In the genomic region with DNA sequence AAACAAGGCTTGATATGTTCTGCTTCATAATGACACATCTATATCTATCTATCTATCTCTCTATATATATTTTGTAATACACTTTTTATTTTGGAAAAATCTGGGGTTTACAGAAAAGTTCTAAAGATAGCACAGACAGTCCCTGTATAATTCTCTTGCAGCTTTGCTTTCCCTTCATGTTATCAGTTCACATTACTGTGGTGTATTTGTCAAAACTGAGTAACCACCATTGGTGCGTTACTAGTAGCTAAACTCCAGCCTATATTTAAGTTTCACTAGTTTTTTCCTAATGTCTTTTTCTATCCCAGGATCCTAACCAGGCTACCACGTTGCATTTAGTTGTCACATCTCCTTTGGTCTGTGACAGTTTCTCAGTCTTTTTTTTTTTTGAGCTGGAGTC, we compare ENCODE assay signal across 24 cellular contexts.
DNase-seq lines count a peak whose midpoint lies in the region; ATAC-seq, FAIRE-seq and TF ChIP-seq lines count a peak whose summit lies in the region.
"Had no signal": no experiment of that assay in that cellular context is flagged by ENCODE, and none has a peak within 500 bp of the region (broad histone marks: within the 10 kb centered on the region; RNA-seq: fewer than 3 reads in every experiment).

No MANE protein-coding gene starts in this region.

- no peak for ATAC-seq in IMR-90 (ENCODE audit: low read depth)
- ATAC-seq in activated CD8-positive, alpha-beta T cell treated with anti-CD3 and anti-CD28 coated beads for 36 hours: no peak
- ATAC-seq in GM21447 (IDR thresholded peaks at IDR 0.05; ENCODE audit: unreplicated experiment): no peak
- ATAC-seq in gastrocnemius medialis: no peak
- ATAC-seq: CD8-positive, alpha-beta T cell; GM12878; GM23338; HCT116 had no signal

- CTCF ChIA-PET in IMR-90 (lab: Yijun Ruan, JAX): no interaction called here
- CTCF ChIA-PET in activated CD8-positive, alpha-beta T cell treated with anti-CD3 and anti-CD28 coated beads for 36 hours (lab: Charles Lee): interaction anchor here (1.0 kb wide), 1 partner anchor 180 kb away, joined by 3 read pairs; no protein-coding TSS in a partner anchor

- H3K36me3 ChIP-seq in IMR-90 (ENCODE audit: control insufficient read depth, insufficient read depth, low read length): no peaks in the 10 kb centered on the region
- no peaks in the 10 kb centered on the region for H3K36me3 ChIP-seq in astrocyte (ENCODE audit: insufficient read depth, low read length)
- no peaks in the 10 kb centered on the region for H3K36me3 ChIP-seq in gastrocnemius medialis
- H3K36me3 ChIP-seq: BLaER1 had no signal

- no peak overlapping the region for H4K8ac ChIP-seq in IMR-90 (ENCODE audit: low read depth in 2 of 2, low read length in 2 of 2)

- H3K27me3 ChIP-seq in IMR-90 (ENCODE audit: control insufficient read depth, insufficient read depth, low read length): no peaks in the 10 kb centered on the region
- H3K27me3 ChIP-seq in astrocyte (ENCODE audit: insufficient read depth, low read length): no peaks in the 10 kb centered on the region
- no peaks in the 10 kb centered on the region for H3K27me3 ChIP-seq in gastrocnemius medialis
- H3K27me3 ChIP-seq: BLaER1 had no signal

- H4K91ac ChIP-seq in IMR-90 (ENCODE audit: insufficient read depth, low read depth, low read length): no peak overlapping the region

- H3K4me3 Mint-ChIP-seq in astrocyte (ENCODE audit: unreplicated experiment) (no peak overlapping the region), nephron progenitor cell (no peak overlapping the region)
- no peak overlapping the region for H3K4me3 Mint-ChIP-seq in activated CD8-positive, alpha-beta T cell treated with anti-CD3 and anti-CD28 coated beads for 36 hours
- H3K4me3 Mint-ChIP-seq: B cell; CD4-positive, CD25-positive, alpha-beta regulatory T cell; CD8-positive, alpha-beta T cell; GM23338; H9 had no signal

- H4K5ac ChIP-seq in IMR-90 (ENCODE audit: low read depth, low read length): no peak overlapping the region

- in situ Hi-C loops in IMR-90 (cut with MboI; ENCODE audit: low sequenced_read_pairs) (no loop called here), gastrocnemius medialis (cut with MboI; ENCODE audit: low sequenced_read_pairs in 4 of 4) (no loop called here)

- H2BK20ac ChIP-seq in IMR-90 (ENCODE audit: low read depth, low read length): no peak overlapping the region

- no peak overlapping the region for H3K56ac ChIP-seq in IMR-90 (ENCODE audit: extremely low read depth, insufficient read depth, low read length)

- H2BK5ac ChIP-seq in IMR-90 (ENCODE audit: low read depth, low read length, poor library complexity, severe bottlenecking): no peak overlapping the region

- no peak for TF ChIP-seq CTCF in IMR-90 (conservative IDR thresholded peaks at IDR 0.05; ENCODE audit: low read depth, low read length)
- no peak for TF ChIP-seq CTCF in astrocyte (IDR thresholded peaks at IDR 0.05; ENCODE audit: insufficient read depth, low read depth, low read length)
- TF ChIP-seq CTCF in fibroblast of villous mesenchyme (IDR thresholded peaks at IDR 0.05; ENCODE audit: insufficient read depth, low read depth, low read length): no peak
- TF ChIP-seq CTCF in nephron progenitor cell (IDR thresholded peaks at IDR 0.05): no peak
- TF ChIP-seq CTCF in activated CD8-positive, alpha-beta T cell treated with anti-CD3 and anti-CD28 coated beads for 36 hours (IDR thresholded peaks at IDR 0.05): no peak
- no peak for TF ChIP-seq CTCF in gastrocnemius medialis (IDR thresholded peaks at IDR 0.05 in 4 of 5, conservative IDR thresholded peaks at IDR 0.05 in 1 of 5)

- H3K4ac ChIP-seq in IMR-90 (ENCODE audit: low read depth, low read length): no peak overlapping the region

- H3K36me3 Mint-ChIP-seq in astrocyte (ENCODE audit: low read depth, unreplicated experiment): no peaks in the 10 kb centered on the region
- H3K36me3 Mint-ChIP-seq in nephron progenitor cell (ENCODE audit: low read depth): peaks cover 6% of the 10 kb centered on the region
- peaks cover 1% of the 10 kb centered on the region for H3K36me3 Mint-ChIP-seq in activated CD8-positive, alpha-beta T cell treated with anti-CD3 and anti-CD28 coated beads for 36 hours (ENCODE audit: low read depth)
- H3K36me3 Mint-ChIP-seq: CD4-positive, CD25-positive, alpha-beta regulatory T cell; CD8-positive, alpha-beta T cell had no signal

- peaks cover 8% of the 10 kb centered on the region for H3K4me1 ChIP-seq in IMR-90 (ENCODE audit: control insufficient read depth, insufficient read depth, low read length)
- peaks cover 16% of the 10 kb centered on the region for H3K4me1 ChIP-seq in astrocyte (ENCODE audit: insufficient read depth, low read length)
- H3K4me1 ChIP-seq in gastrocnemius medialis: no peaks in the 10 kb centered on the region
- H3K4me1 ChIP-seq: BLaER1 had no signal

- H2AFZ ChIP-seq in IMR-90 (replicated peaks; ENCODE audit: low read length, poor library complexity) (no peak overlapping the region), astrocyte (ENCODE audit: low read depth, low read length) (no peak overlapping the region)
- H2AFZ ChIP-seq: GM23338 had no signal

- H3K4me2 ChIP-seq in IMR-90 (ENCODE audit: low read depth, low read length) (no peak overlapping the region), astrocyte (ENCODE audit: low read length) (no peak overlapping the region)
- H3K4me2 ChIP-seq: BLaER1, GM23338 had no signal

- no peak overlapping the region for H2AK9ac ChIP-seq in IMR-90 (replicated peaks; ENCODE audit: low read depth, low read length, poor library complexity)

- peak; percentile 40 for DNase-seq in IMR-90
- peak; percentile 48 for DNase-seq in astrocyte (ENCODE audit: low read depth)
- DNase-seq in fibroblast of villous mesenchyme (ENCODE audit: low read depth): peak; percentile 84
- no peak for DNase-seq in nephron progenitor cell
- DNase-seq in activated CD8-positive, alpha-beta T cell treated with anti-CD3 and anti-CD28 coated beads for 36 hours: no peak
- no peak for DNase-seq in T-helper 2 cell
- DNase-seq in gastrocnemius medialis: no peak
- DNase-seq: Caco-2; CD4-positive, CD25-positive, alpha-beta regulatory T cell; CD8-positive, alpha-beta T cell; DMS153; DND-41; GDM1; H9 had no signal

- H3K4me1 Mint-ChIP-seq in astrocyte (ENCODE audit: low read depth, unreplicated experiment): peaks cover 28% of the 10 kb centered on the region
- H3K4me1 Mint-ChIP-seq in nephron progenitor cell: peaks cover 8% of the 10 kb centered on the region
- no peaks in the 10 kb centered on the region for H3K4me1 Mint-ChIP-seq in activated CD8-positive, alpha-beta T cell treated with anti-CD3 and anti-CD28 coated beads for 36 hours (ENCODE audit: low read depth)
- H3K4me1 Mint-ChIP-seq: CD4-positive, CD25-positive, alpha-beta regulatory T cell had no signal

- no peak for FAIRE-seq in astrocyte (lab: Jason Lieb, UNC)
- FAIRE-seq: A204.1, GM12878, GM19239 had no signal

- TF ChIP-seq POLR2A in IMR-90 (IDR thresholded peaks at IDR 0.05; ENCODE audit: low read depth, low read length) (no peak), gastrocnemius medialis (IDR thresholded peaks at IDR 0.05) (no peak)

- BruUV-seq in IMR-90 (replicated peaks; lab: Mats Ljungman, UMichigan): no TSS peak

- H3K27me3 Mint-ChIP-seq in astrocyte (ENCODE audit: low read depth, unreplicated experiment) (no peaks in the 10 kb centered on the region), nephron progenitor cell (ENCODE audit: low read depth, poor library complexity) (peaks cover 4% of the 10 kb centered on the region)
- no peaks in the 10 kb centered on the region for H3K27me3 Mint-ChIP-seq in activated CD8-positive, alpha-beta T cell treated with anti-CD3 and anti-CD28 coated beads for 36 hours
- H3K27me3 Mint-ChIP-seq: B cell; CD4-positive, CD25-positive, alpha-beta regulatory T cell had no signal

- H3K79me1 ChIP-seq in IMR-90 (ENCODE audit: low read depth in 1 of 2, low read length in 2 of 2): no peaks in the 10 kb centered on the region

- no CpG with 5 or more reads among the region's 2 CpGs for WGBS in IMR-90 (ENCODE audit: extremely low coverage in 2 of 2, insufficient read length in 1 of 2), 2 experiments

- H2BK120ac ChIP-seq in IMR-90 (ENCODE audit: low read depth, low read length): no peak overlapping the region

- H3K27ac ChIP-seq in IMR-90 (ENCODE audit: insufficient read depth, low read length): no peak overlapping the region
- no peak overlapping the region for H3K27ac ChIP-seq in astrocyte (ENCODE audit: low read depth, low read length)
- no peak overlapping the region for H3K27ac ChIP-seq in gastrocnemius medialis
- H3K27ac ChIP-seq: 22Rv1, BLaER1, C4-2B had no signal

- no peak overlapping the region for H2BK15ac ChIP-seq in IMR-90 (ENCODE audit: low read depth, low read length)

- H2AK5ac ChIP-seq in IMR-90 (ENCODE audit: low read depth, low read length): no peak overlapping the region

- H3K23ac ChIP-seq in IMR-90 (ENCODE audit: low read depth, low read length): no peak overlapping the region

- H3K9me3 ChIP-seq in IMR-90 (ENCODE audit: control insufficient read depth, insufficient read depth, low read length): peaks cover 2% of the 10 kb centered on the region; the same call in 1 of the 2 replicates
- no peaks in the 10 kb centered on the region for H3K9me3 ChIP-seq in astrocyte (ENCODE audit: insufficient read depth, low read depth, low read length)
- no peaks in the 10 kb centered on the region for H3K9me3 ChIP-seq in gastrocnemius medialis
- H3K9me3 ChIP-seq: BLaER1 had no signal

- no peak for TF ChIP-seq RAD21 in IMR-90 (IDR thresholded peaks at IDR 0.05; ENCODE audit: low read length)

- H3K9me1 ChIP-seq in IMR-90 (ENCODE audit: insufficient read depth, low read length): peaks cover 12% of the 10 kb centered on the region

- H3K18ac ChIP-seq in IMR-90 (ENCODE audit: low read depth, low read length): no peak overlapping the region

- intact Hi-C loops in IMR-90 (cut with micrococcal nuclease) (no loop called here), gastrocnemius medialis (cut with DNase I; ENCODE audit: low total_unique reads) (no loop called here)
- intact Hi-C loops in activated CD8-positive, alpha-beta T cell treated with anti-CD3 and anti-CD28 coated beads for 36 hours (cut with micrococcal nuclease): no loop called here

- POLR2A ChIA-PET in IMR-90 (lab: Charles Lee; ENCODE audit: unreplicated experiment): no interaction called here
- POLR2A ChIA-PET in activated CD8-positive, alpha-beta T cell treated with anti-CD3 and anti-CD28 coated beads for 36 hours (lab: Charles Lee): no interaction called here

- H3K79me2 ChIP-seq in astrocyte (ENCODE audit: insufficient read depth, low read length): no peaks in the 10 kb centered on the region

- H3K9ac ChIP-seq in IMR-90 (ENCODE audit: low read depth, low read length) (no peak overlapping the region), astrocyte (ENCODE audit: low read length) (no peak overlapping the region)
- H3K9ac ChIP-seq: BLaER1 had no signal

- no peak overlapping the region for H3K4me3 ChIP-seq in IMR-90 (ENCODE audit: insufficient read depth, low read depth, low read length)
- H3K4me3 ChIP-seq in astrocyte (ENCODE audit: insufficient read depth, low read depth, low read length): no peak overlapping the region
- H3K4me3 ChIP-seq in fibroblast of villous mesenchyme (ENCODE audit: low read depth, low read length): no peak overlapping the region
- H3K4me3 ChIP-seq in gastrocnemius medialis: no peak overlapping the region
- H3K4me3 ChIP-seq: BLaER1, GM12878, GM23338 had no signal

- H3K27ac Mint-ChIP-seq in astrocyte (ENCODE audit: unreplicated experiment) (no peak overlapping the region), nephron progenitor cell (peak overlapping the region; percentile 64)
- no peak overlapping the region for H3K27ac Mint-ChIP-seq in activated CD8-positive, alpha-beta T cell treated with anti-CD3 and anti-CD28 coated beads for 36 hours
- H3K27ac Mint-ChIP-seq: B cell; CD4-positive, CD25-positive, alpha-beta regulatory T cell; CD8-positive, alpha-beta T cell; GM23338; H9 had no signal

- H3K9me3 Mint-ChIP-seq in astrocyte (ENCODE audit: unreplicated experiment) (peaks cover 8% of the 10 kb centered on the region), nephron progenitor cell (peaks cover 25% of the 10 kb centered on the region)
- H3K9me3 Mint-ChIP-seq in activated CD8-positive, alpha-beta T cell treated with anti-CD3 and anti-CD28 coated beads for 36 hours: peaks cover 7% of the 10 kb centered on the region

- dilution Hi-C loops in IMR-90 (cut with HindIII; ENCODE audit: low sequenced_read_pairs, unreplicated experiment): no loop called here

- H4K20me1 ChIP-seq in IMR-90 (ENCODE audit: insufficient read depth, low read length) (no peaks in the 10 kb centered on the region), astrocyte (ENCODE audit: insufficient read depth, low read length) (no peaks in the 10 kb centered on the region)
- H4K20me1 ChIP-seq: BLaER1 had no signal

- H3K14ac ChIP-seq in IMR-90 (replicated peaks; ENCODE audit: low read depth, low read length): no peak overlapping the region

Comparison
In these comparisons a context has a peak if more than half of its experiments do, and no peak if none do; other contexts are left out.
1. DNase-seq: peak in IMR-90 (single experiment), astrocyte (single experiment) and fibroblast of villous mesenchyme (single experiment); none in nephron progenitor cell (single experiment), activated CD8-positive, alpha-beta T cell treated with anti-CD3 and anti-CD28 coated beads for 36 hours (single experiment), T-helper 2 cell (0 of 5) and gastrocnemius medialis (0 of 2).